In the genomic region with DNA sequence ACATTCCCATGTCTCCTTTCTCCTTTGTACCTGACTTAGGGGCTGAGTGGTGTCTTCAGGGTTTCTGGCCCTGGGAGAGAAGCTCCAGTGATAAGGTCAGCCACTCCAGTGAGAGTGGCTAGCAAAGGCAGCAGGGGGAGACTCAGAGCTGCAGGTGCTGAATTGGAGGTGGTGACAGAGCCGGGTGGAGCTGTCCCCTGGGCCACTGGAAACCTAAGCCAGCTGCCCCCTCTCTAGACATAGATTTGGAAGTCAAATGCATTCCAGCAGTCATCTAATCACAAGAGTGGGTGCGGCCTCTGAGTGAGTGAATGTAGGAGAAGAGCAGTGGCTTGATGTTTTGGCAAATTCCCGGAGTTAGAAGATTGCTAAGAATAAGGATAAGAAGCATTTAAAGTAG, we compare ENCODE assay signal across 1 cellular context.
TF ChIP-seq lines count a peak whose summit lies in the region.

No MANE protein-coding gene starts in this region.

TF ChIP-seq in H1, 55 proteins besides CTCF, POLR2A, EP300 and RAD21 (continued from another document):
- TF ChIP-seq EZH2 (IDR thresholded peaks at IDR 0.05; ENCODE audit: low read depth, low read length, severe bottlenecking): no peak
- TF ChIP-seq YY1 (IDR thresholded peaks at IDR 0.05; ENCODE audit: low read depth, low read length): no peak
- no peak for TF ChIP-seq CREB1 (IDR thresholded peaks at IDR 0.05)
- TF ChIP-seq GTF2F1 (IDR thresholded peaks at IDR 0.05; ENCODE audit: borderline replicate concordance, low read depth, low read length): no peak
- no peak for TF ChIP-seq POU5F1 (IDR thresholded peaks at IDR 0.05; ENCODE audit: low read depth, low read length)
- no peak for TF ChIP-seq JUND (IDR thresholded peaks at IDR 0.05; ENCODE audit: low read length)
- no peak for TF ChIP-seq EGR1 (IDR thresholded peaks at IDR 0.05; ENCODE audit: borderline replicate concordance, low read depth, low read length)
- TF ChIP-seq SIN3A (conservative IDR thresholded peaks at IDR 0.05 in 1 of 2, IDR thresholded peaks at IDR 0.05 in 1 of 2; ENCODE audit: low read depth in 1 of 2, low read length in 2 of 2): peak; percentile 41 to 63; a peak in 1 of 4 replicates
- no peak for TF ChIP-seq SRF (IDR thresholded peaks at IDR 0.05; ENCODE audit: low read depth, low read length)
- TF ChIP-seq, protein P1, sequence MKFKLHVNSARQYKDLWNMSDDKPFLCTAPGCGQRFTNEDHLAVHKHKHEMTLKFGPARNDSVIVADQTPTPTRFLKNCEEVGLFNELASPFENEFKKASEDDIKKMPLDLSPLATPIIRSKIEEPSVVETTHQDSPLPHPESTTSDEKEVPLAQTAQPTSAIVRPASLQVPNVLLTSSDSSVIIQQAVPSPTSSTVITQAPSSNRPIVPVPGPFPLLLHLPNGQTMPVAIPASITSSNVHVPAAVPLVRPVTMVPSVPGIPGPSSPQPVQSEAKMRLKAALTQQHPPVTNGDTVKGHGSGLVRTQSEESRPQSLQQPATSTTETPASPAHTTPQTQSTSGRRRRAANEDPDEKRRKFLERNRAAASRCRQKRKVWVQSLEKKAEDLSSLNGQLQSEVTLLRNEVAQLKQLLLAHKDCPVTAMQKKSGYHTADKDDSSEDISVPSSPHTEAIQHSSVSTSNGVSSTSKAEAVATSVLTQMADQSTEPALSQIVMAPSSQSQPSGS (IDR thresholded peaks at IDR 0.05; ENCODE audit: low read length): 0 out of 2 replicates have a peak, but pooled peaks have one; percentile 39
